1 cellular context compared by ENCODE assay signal in the genomic region with DNA sequence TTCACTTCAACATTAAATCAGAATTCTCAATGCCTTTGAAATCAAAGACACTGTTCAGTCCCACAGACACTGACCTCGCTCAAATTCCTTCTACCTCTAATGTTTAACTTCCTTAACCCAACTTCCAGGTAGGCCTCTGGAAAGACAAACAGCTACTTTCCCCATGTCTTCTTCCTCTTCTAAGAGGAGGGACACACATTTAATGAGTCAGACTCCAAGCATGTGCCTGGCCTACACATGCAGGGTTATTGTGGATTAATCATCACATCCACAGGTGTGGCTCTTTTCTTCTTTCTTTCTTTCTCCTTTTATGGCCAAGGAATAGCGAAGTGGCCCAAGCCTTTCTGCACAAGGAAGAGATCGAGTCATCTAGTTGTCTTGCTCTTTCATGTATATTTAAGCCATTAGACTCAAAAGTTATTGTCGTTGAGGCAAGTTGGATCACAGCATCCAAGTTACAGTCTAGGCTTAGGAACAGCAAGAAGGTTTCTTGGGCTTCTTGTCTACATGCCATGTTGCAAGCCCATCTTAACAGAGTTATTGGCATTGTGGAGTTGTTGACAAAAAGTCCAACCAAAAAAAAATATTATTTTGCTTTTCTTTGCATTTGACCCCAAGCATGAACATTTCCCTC.
TF ChIP-seq lines count a peak whose summit lies in the region.

No MANE protein-coding gene starts in this region.

TF ChIP-seq in GM23338, 12 proteins besides CTCF, POLR2A, EP300 and RAD21:
- no peak for TF ChIP-seq EZH2phosphoT487 (IDR thresholded peaks at IDR 0.05; ENCODE audit: unreplicated experiment)
- TF ChIP-seq ZNF114 (CRISPR knock-in tag; IDR thresholded peaks at IDR 0.05): no peak
- no peak for TF ChIP-seq JUNB (IDR thresholded peaks at IDR 0.05; ENCODE audit: unreplicated experiment)
- TF ChIP-seq, protein P1, sequence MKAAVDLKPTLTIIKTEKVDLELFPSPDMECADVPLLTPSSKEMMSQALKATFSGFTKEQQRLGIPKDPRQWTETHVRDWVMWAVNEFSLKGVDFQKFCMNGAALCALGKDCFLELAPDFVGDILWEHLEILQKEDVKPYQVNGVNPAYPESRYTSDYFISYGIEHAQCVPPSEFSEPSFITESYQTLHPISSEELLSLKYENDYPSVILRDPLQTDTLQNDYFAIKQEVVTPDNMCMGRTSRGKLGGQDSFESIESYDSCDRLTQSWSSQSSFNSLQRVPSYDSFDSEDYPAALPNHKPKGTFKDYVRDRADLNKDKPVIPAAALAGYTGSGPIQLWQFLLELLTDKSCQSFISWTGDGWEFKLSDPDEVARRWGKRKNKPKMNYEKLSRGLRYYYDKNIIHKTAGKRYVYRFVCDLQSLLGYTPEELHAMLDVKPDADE (IDR thresholded peaks at IDR 0.05): no peak
- no peak for TF ChIP-seq REST (IDR thresholded peaks at IDR 0.05; ENCODE audit: unreplicated experiment)
- no peak for TF ChIP-seq STAT1 (IDR thresholded peaks at IDR 0.05; ENCODE audit: unreplicated experiment)
- TF ChIP-seq ZNF462 (CRISPR knock-in tag; IDR thresholded peaks at IDR 0.05): no peak
- no peak for TF ChIP-seq EZH2 (IDR thresholded peaks at IDR 0.05; ENCODE audit: low read depth, unreplicated experiment)
- TF ChIP-seq ZNF331 (CRISPR knock-in tag; IDR thresholded peaks at IDR 0.05; ENCODE audit: low read depth): no peak
- TF ChIP-seq POLR2AphosphoS5 (IDR thresholded peaks at IDR 0.05; ENCODE audit: low read depth): no peak
